ENCODE assay signal across 1 cellular context in genomic region chr1:199866210-199866617, GRCh38.
TF ChIP-seq lines count a peak whose summit lies in the region.

No MANE protein-coding gene starts in this region.

TF ChIP-seq in K562, 482 proteins besides CTCF, POLR2A, EP300 and RAD21:
- no peak for TF ChIP-seq GTF2B (IDR thresholded peaks at IDR 0.05; ENCODE audit: extremely low read depth, insufficient read length)
- TF ChIP-seq HINFP (tag; conservative IDR thresholded peaks at IDR 0.05; ENCODE audit: low read depth), result no peak
- no peak for TF ChIP-seq CREM (IDR thresholded peaks at IDR 0.05; ENCODE audit: low read depth)
- TF ChIP-seq E2F6 (IDR thresholded peaks at IDR 0.05; ENCODE audit: borderline replicate concordance in 1 of 2, extremely low read depth in 1 of 2, insufficient read depth in 1 of 2, insufficient read length in 1 of 2, low read depth in 1 of 2, low read length in 1 of 2, poor library complexity in 1 of 2, severe bottlenecking in 1 of 2), result no peak
- no peak for TF ChIP-seq FOXA3 (CRISPR knock-in tag; conservative IDR thresholded peaks at IDR 0.05 in 1 of 2, IDR thresholded peaks at IDR 0.05 in 1 of 2)
